ENCODE assay signal across 8 cellular contexts in genomic region chr12:128537668-128538067, GRCh38.
"Had no signal": no experiment of that assay in that cellular context is flagged by ENCODE, and none has a peak within 500 bp of the region (broad histone marks: within the 10 kb centered on the region; RNA-seq: fewer than 3 reads in every experiment).

No MANE protein-coding gene starts in this region.

- H3K9ac ChIP-seq: KMS-11 had no signal

- FAIRE-seq: HepG2, HTR-8/SVneo, K562 had no signal

- H3K4me3 ChIP-seq: K562 had no signal

- H3K4me2 ChIP-seq: KMS-11 had no signal

- DNase-seq: IMR-90, KBM-7, KG1 had no signal

- H3K27ac ChIP-seq: HL-60, KMS-11 had no signal
